Comparison of ENCODE assay signal across 14 cellular contexts in the genomic region with DNA sequence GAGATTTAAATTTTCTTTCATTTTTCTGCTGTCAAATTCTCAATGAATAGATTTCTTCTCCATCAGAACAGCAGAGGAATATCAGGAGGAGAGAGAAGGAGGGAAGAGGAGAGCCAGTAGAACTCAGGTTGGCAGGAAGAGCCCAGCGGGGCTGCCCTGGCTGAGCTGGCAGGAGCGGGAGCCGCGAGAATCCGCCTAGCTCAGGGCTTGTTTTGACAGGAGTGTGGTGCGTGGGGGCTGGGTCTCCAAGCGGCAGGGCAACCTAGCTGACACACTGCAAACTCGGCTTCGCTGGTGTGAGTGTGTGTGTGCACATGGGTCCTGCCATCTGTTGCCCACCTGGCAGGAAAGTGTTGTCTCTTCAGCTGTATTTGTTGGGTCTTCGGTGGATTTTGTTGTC. TPM values are rescaled to one million over a fixed set of nuclear protein-coding genes. Genes with fewer than 3 reads are reported as not detected.
DNase-seq lines count a peak whose midpoint lies in the region; ATAC-seq, FAIRE-seq and TF ChIP-seq lines count a peak whose summit lies in the region.
"Had no signal": no experiment of that assay in that cellular context is flagged by ENCODE, and none has a peak within 500 bp of the region (broad histone marks: within the 10 kb centered on the region; RNA-seq: fewer than 3 reads in every experiment).

No MANE protein-coding gene starts in this region.

- intact Hi-C loops in K562 (cut with micrococcal nuclease) (no loop called here), mucosa of descending colon (cut with DNase I, micrococcal nuclease) (no loop called here)

- H3K79me2 ChIP-seq in GM23338 (replicated peaks; ENCODE audit: insufficient read depth) = no peaks in the 10 kb centered on the region
- no peaks in the 10 kb centered on the region for H3K79me2 ChIP-seq in K562 (ENCODE audit: control insufficient read depth, insufficient read depth, low read length)

- H3K4me3 ChIP-seq in GM23338 (no peak overlapping the region), K562 (no peak overlapping the region), mucosa of descending colon (no peak overlapping the region)
- H3K4me3 ChIP-seq: BLaER1 treated with 17β-estradiol and CSF1 and Interleukin-3, amounts not matched to agents 10 nM and 100 nM; SJCRH30 had no signal

- H3K27ac Mint-ChIP-seq in GM23338 = no peak overlapping the region
- no peak overlapping the region for H3K27ac Mint-ChIP-seq in T-cell
- H3K27ac Mint-ChIP-seq: activated naive CD8-positive, alpha-beta T cell treated with anti-CD3 and anti-CD28 coated beads, Interleukin-2, amount 10 ng/mL, durations not matched to agents 7 days and 5 days had no signal

- H3K36me3 Mint-ChIP-seq in GM23338 (ENCODE audit: low read depth) = no peaks in the 10 kb centered on the region
- peaks cover 7% of the 10 kb centered on the region for H3K36me3 Mint-ChIP-seq in T-cell
- H3K36me3 Mint-ChIP-seq: activated naive CD8-positive, alpha-beta T cell treated with anti-CD3 and anti-CD28 coated beads, Interleukin-2, amount 10 ng/mL, durations not matched to agents 7 days and 5 days had no signal

- H3K27me3 Mint-ChIP-seq in GM23338 (ENCODE audit: insufficient read depth, low read depth, poor library complexity) (peaks cover 6% of the 10 kb centered on the region), T-cell (peaks cover 4 to 34% of the 10 kb centered on the region in 2 donors)

- CTCF ChIA-PET in K562 (lab: Yijun Ruan, JAX; ENCODE audit: low intra/inter-chr PET ratio) (no interaction called here), T-cell (lab: Charles Lee) (interaction anchor here in 1 of 2 donors (0.7 kb wide), 1 partner anchor 18 kb away, joined by 4 read pairs; no protein-coding TSS in a partner anchor)

- no peak for TF ChIP-seq RAD21 in K562 (CRISPR knock-in tag; conservative IDR thresholded peaks at IDR 0.05 in 1 of 2, IDR thresholded peaks at IDR 0.05 in 1 of 2)

- in situ Hi-C loops in K562 (cut with MboI) = no loop called here

- H3K4me3 Mint-ChIP-seq in GM23338 (no peak overlapping the region), T-cell (no peak overlapping the region)
- H3K4me3 Mint-ChIP-seq: activated naive CD8-positive, alpha-beta T cell treated with anti-CD3 and anti-CD28 coated beads, Interleukin-2, amount 10 ng/mL, durations not matched to agents 7 days and 5 days had no signal

- no peak for TF ChIP-seq POLR2A in K562 (conservative IDR thresholded peaks at IDR 0.05)

- H3K4me1 Mint-ChIP-seq in GM23338 (peaks cover 6% of the 10 kb centered on the region; the same call in 2 of the 3 replicates), T-cell (peaks cover 5 to 12% (median 6%) of the 10 kb centered on the region in 3 donors)

- no peaks in the 10 kb centered on the region for H3K27me3 ChIP-seq in GM23338 (ENCODE audit: insufficient read depth)
- H3K27me3 ChIP-seq in K562 (ENCODE audit: control insufficient read depth in 2 of 2, insufficient read depth in 2 of 2, low read length in 2 of 2) = peaks cover 18 to 41% of the 10 kb centered on the region in 2 experiments
- H3K27me3 ChIP-seq: SJCRH30 had no signal

- H3K9me2 ChIP-seq in GM23338 (ENCODE audit: insufficient read depth) = no peaks in the 10 kb centered on the region

- H3K36me3 ChIP-seq in GM23338 (ENCODE audit: insufficient read depth) (no peaks in the 10 kb centered on the region), K562 (ENCODE audit: control insufficient read depth, insufficient read depth, low read length) (no peaks in the 10 kb centered on the region), mucosa of descending colon (ENCODE audit: low read depth) (no peaks in the 10 kb centered on the region)
- H3K36me3 ChIP-seq: BLaER1 treated with 17β-estradiol and CSF1 and Interleukin-3, amounts not matched to agents 10 nM and 100 nM; SJCRH30 had no signal

- H3K4me1 ChIP-seq in GM23338 (ENCODE audit: insufficient read depth) (no peaks in the 10 kb centered on the region; the same call in 1 of the 2 replicates), K562 (replicated peaks in 1 of 2; ENCODE audit: control insufficient read depth in 2 of 2, insufficient read depth in 2 of 2, low read length in 2 of 2) (peaks cover 0 to 3% of the 10 kb centered on the region in 2 experiments; a peak in 1 of 5 replicates), mucosa of descending colon (ENCODE audit: low read depth) (no peaks in the 10 kb centered on the region)
- H3K4me1 ChIP-seq: SJCRH30 had no signal

- H3K9me1 ChIP-seq in K562 (ENCODE audit: control insufficient read depth, insufficient read depth, low read length) = no peaks in the 10 kb centered on the region

- 10% methylated on average over 10 of the region's 10 CpGs for WGBS in K562 (ENCODE audit: insufficient coverage, low coverage, missing lambda C conversion rate)

- DNase-seq in GM23338 (ENCODE audit: low spot score) = no peak
- DNase-seq in NCI-H2171 (lab: John Stamatoyannopoulos, UW) = peak; percentile 89
- DNase-seq in K562 (ENCODE audit: extremely low read depth in 1 of 4, low spot score in 3 of 4) = no peak
- DNase-seq in mucosa of descending colon = no peak
- no peak for DNase-seq in T-cell
- no peak for DNase-seq in NCI-H1105 (lab: John Stamatoyannopoulos, UW)
- no peak for DNase-seq in NCI-H1048 (lab: John Stamatoyannopoulos, UW)
- DNase-seq: activated CD8-positive, alpha-beta memory T cell treated with anti-CD3 and anti-CD28 coated beads, Interleukin-2, amount 50 U/mL, for 4 hours; activated naive CD8-positive, alpha-beta T cell treated with anti-CD3 and anti-CD28 coated beads, Interleukin-2, amount 10 ng/mL, durations not matched to agents 7 days and 5 days; SJCRH30 had no signal

- POLR2A ChIA-PET in K562 (lab: Yijun Ruan, JAX) = interaction anchor here (0.6 kb wide), 1 partner anchor 10 kb away, joined by 3 read pairs; no protein-coding TSS in a partner anchor
- POLR2A ChIA-PET in T-cell (lab: Charles Lee) = no interaction called here

- no peak for TF ChIP-seq EP300 in K562 (IDR thresholded peaks at IDR 0.05; ENCODE audit: low read length)

- TF ChIP-seq CTCF in GM23338 (conservative IDR thresholded peaks at IDR 0.05; ENCODE audit: low read depth in 2 of 2) (no peak), K562 (IDR thresholded peaks at IDR 0.05 in 2 of 3, conservative IDR thresholded peaks at IDR 0.05 in 1 of 3; ENCODE audit: insufficient read depth in 2 of 3, low read depth in 1 of 3, low read length in 3 of 3) (no peak), mucosa of descending colon (IDR thresholded peaks at IDR 0.05) (no peak)

- no peaks in the 10 kb centered on the region; the same call in 2 of the 3 replicates for H3K9me3 Mint-ChIP-seq in GM23338
- no peaks in the 10 kb centered on the region for H3K9me3 Mint-ChIP-seq in T-cell
- H3K9me3 Mint-ChIP-seq: activated naive CD8-positive, alpha-beta T cell treated with anti-CD3 and anti-CD28 coated beads, Interleukin-2, amount 10 ng/mL, durations not matched to agents 7 days and 5 days had no signal

- no peak overlapping the region for H3K4me2 ChIP-seq in GM23338
- no peak overlapping the region for H3K4me2 ChIP-seq in K562 (ENCODE audit: insufficient read depth, low read length)
- H3K4me2 ChIP-seq: KMS-11 had no signal

- no peak overlapping the region for H3K27ac ChIP-seq in GM23338 (ENCODE audit: low read depth)
- H3K27ac ChIP-seq in K562 (ENCODE audit: extremely low read depth, low read depth, low read length) = no peak overlapping the region
- H3K27ac ChIP-seq: BLaER1 treated with 17β-estradiol and CSF1 and Interleukin-3, amounts not matched to agents 10 nM and 100 nM; KMS-11; SJCRH30 had no signal

- ATAC-seq in GM23338 (peak; percentile 87), K562 (0 out of 3 replicates have a peak, but pooled peaks have one; percentile 37), mucosa of descending colon (peak; percentile 16), T-cell (replicated peaks in 1 of 4) (no peak), GM21526 (IDR thresholded peaks at IDR 0.05; ENCODE audit: low FRiP score, unreplicated experiment) (no peak)
- ATAC-seq: sciatic nerve had no signal

- H3K9me3 ChIP-seq in K562 (replicated peaks; ENCODE audit: control insufficient read depth, insufficient read depth, low read depth, low read length) = no peaks in the 10 kb centered on the region
- H3K9me3 ChIP-seq in mucosa of descending colon = no peaks in the 10 kb centered on the region
- H3K9me3 ChIP-seq: SJCRH30 had no signal

- H4K20me1 ChIP-seq in GM23338 (replicated peaks; ENCODE audit: insufficient read depth) (no peaks in the 10 kb centered on the region), K562 (replicated peaks; ENCODE audit: control insufficient read depth, insufficient read depth, low read length) (no peaks in the 10 kb centered on the region)

- no peak for FAIRE-seq in K562 (lab: Jason Lieb, UNC)

- no TSS peak for BruUV-seq in K562 (replicated peaks; lab: Mats Ljungman, UMichigan)

- no peak overlapping the region for H3K9ac ChIP-seq in K562 (ENCODE audit: insufficient read depth in 1 of 2, low read depth in 2 of 2, low read length in 2 of 2)
- H3K9ac ChIP-seq: BLaER1 treated with 17β-estradiol and CSF1 and Interleukin-3, amounts not matched to agents 10 nM and 100 nM; KMS-11 had no signal

- no peak overlapping the region for H2AFZ ChIP-seq in GM23338
- no peak overlapping the region for H2AFZ ChIP-seq in K562 (ENCODE audit: low read depth, low read length)

- H3F3A ChIP-seq in GM23338 (replicated peaks; ENCODE audit: low read depth) = peaks cover 4% of the 10 kb centered on the region; the same call in 1 of the 2 replicates

RNA-seq across cellular contexts. Expression of a gene that starts 27.9 kb away (rescaled TPM):
- total RNA-seq in GM23338 (2014; rRNA removed; shearing (Covaris generic)) = 121 and 140 TPM in 2 replicates
- polyA plus RNA-seq in GM23338 (2016; fragmentation: Nextera tagmentation; extraction: Ambion mirVana) = 37.9 and 38.3 TPM in 2 replicates
- total RNA-seq in K562 (2011; cell fraction: chromatin; rRNA removed; ENCODE audit: low replicate concordance) = 30.5 and 82.5 TPM in 2 replicates
- total RNA-seq in K562 (2011; cell fraction: nucleolus; rRNA removed) = 37.8 and 38.7 TPM in 2 replicates
- total RNA-seq in K562 (2011; cell fraction: nucleoplasm; rRNA removed) = 29.8 and 32.0 TPM in 2 replicates
- total RNA-seq in K562 (2014; rRNA removed) = 14.1 and 16.0 TPM in 2 replicates
- 1.1 and 1.7 TPM in 2 replicates for total RNA-seq in K562 (2014; rRNA removed; fragmentation: Illumina TruSeq; extraction: Trizol)
- total RNA-seq in K562 (2015; rRNA removed; fragmentation: Illumina TruSeq; extraction: Trizol) = 7.2 and 8.8 TPM in 2 replicates
- 25.6 and 26.3 TPM in 2 replicates for total RNA-seq in K562 (2021)
- polyA plus RNA-seq in K562 (2011; rRNA removed) = 3.6 and 6.0 TPM in 2 replicates
- polyA plus RNA-seq in K562 (2011; cell fraction: cytosol; rRNA removed) = 3.6 and 13.5 TPM in 2 replicates
- 21.5 and 40.4 TPM in 2 replicates for polyA plus RNA-seq in K562 (2011; cell fraction: nucleus; rRNA removed)
- 14.6 and 20.3 TPM in 2 replicates for polyA plus RNA-seq in K562 (2012)
- polyA plus RNA-seq in K562 (2014; fragmentation: Illumina TruSeq; extraction: Trizol) = 3.4 and 11.4 TPM in 2 replicates
- under 1 TPM; 0.10 to 0.13 TPM for polyA plus RNA-seq in K562 (2014; fragmentation: Nextera tagmentation; extraction: Ambion mirVana)
- polyA plus RNA-seq in K562 (2014; rRNA removed) = 9.8 and 10.5 TPM in 2 replicates
- polyA minus RNA-seq in K562 (2011; rRNA and poly(A)+ RNA removed) = 5.7 and 5.9 TPM in 2 replicates
- 6.9 and 14.9 TPM in 2 replicates for polyA minus RNA-seq in K562 (2011; cell fraction: cytosol; rRNA and poly(A)+ RNA removed)
- 16.6 and 18.6 TPM in 2 replicates for polyA minus RNA-seq in K562 (2011; cell fraction: nucleus; rRNA and poly(A)+ RNA removed)
- 100 to 1,000 TPM; 100 to 134 (median 116) TPM for total RNA-seq in mucosa of descending colon
- total RNA-seq in T-cell = 1 to 10 TPM in 2 of 5 donors, under 1 TPM in 3; 0.49 to 1.6 (median 0.98) TPM
- total RNA-seq: activated naive CD8-positive, alpha-beta T cell treated with anti-CD3 and anti-CD28 coated beads, Interleukin-2, amount 10 ng/mL, durations not matched to agents 7 days and 5 days had no signal

Comparison
In these comparisons a context has a peak if more than half of its experiments do, and no peak if none do; other contexts are left out.
1. ATAC-seq: peak in GM23338 (single experiment), K562 (single experiment) and mucosa of descending colon (single experiment); none in T-cell (0 of 4) and GM21526 (single experiment).